Comparison of ENCODE assay signal across 27 cellular contexts in the genomic region with DNA sequence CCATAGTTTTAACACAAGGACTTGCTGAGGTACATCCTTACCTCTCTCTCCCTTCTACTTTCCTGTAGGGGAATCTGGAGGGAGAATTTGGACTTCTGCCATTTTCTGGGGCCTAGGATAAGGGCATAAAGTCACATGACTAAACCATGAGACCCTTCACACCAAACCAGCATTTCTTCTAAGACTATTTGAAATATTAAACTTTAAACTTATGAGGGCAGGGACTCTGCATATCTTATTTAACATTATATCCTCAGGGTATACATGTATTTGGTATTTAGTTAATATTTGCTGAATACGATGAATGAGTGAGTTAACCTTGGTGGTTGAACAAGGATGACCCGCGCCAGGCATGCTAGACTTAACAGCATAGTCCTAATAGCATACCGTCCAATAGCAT.
DNase-seq lines count a peak whose midpoint lies in the region; ATAC-seq, FAIRE-seq and TF ChIP-seq lines count a peak whose summit lies in the region.
"Had no signal": no experiment of that assay in that cellular context is flagged by ENCODE, and none has a peak within 500 bp of the region (broad histone marks: within the 10 kb centered on the region; RNA-seq: fewer than 3 reads in every experiment).

No MANE protein-coding gene starts in this region.

- H3K4me3 ChIP-seq in epithelial cell of proximal tubule (ENCODE audit: low read depth, low read length), result no peak overlapping the region
- no peak overlapping the region for H3K4me3 ChIP-seq in psoas muscle
- H3K4me3 ChIP-seq: vagina had no signal

- peaks cover 0 to 17% of the 10 kb centered on the region in 2 donors for H3K36me3 ChIP-seq in psoas muscle (ENCODE audit: insufficient read depth in 1 of 2, low read depth in 1 of 2)
- H3K36me3 ChIP-seq: vagina had no signal

- 92 to 95% (median 93%) methylated on average over 4 of the region's 4 CpGs for whole genome bisulfite sequencing in psoas muscle, 3 donors

- TF ChIP-seq CTCF in epithelial cell of proximal tubule (conservative IDR thresholded peaks at IDR 0.05; ENCODE audit: low read depth, low read length), result no peak
- TF ChIP-seq CTCF in psoas muscle (IDR thresholded peaks at IDR 0.05), result no peak

- peaks cover 47% of the 10 kb centered on the region for H3K4me1 ChIP-seq in psoas muscle
- H3K4me1 ChIP-seq: vagina had no signal

- TF ChIP-seq POLR2A in GM12892 (IDR thresholded peaks at IDR 0.05; ENCODE audit: low read depth, low read length), result no peak

- no peaks in the 10 kb centered on the region for H3K9me3 Mint-ChIP-seq in immature natural killer cell
- H3K9me3 Mint-ChIP-seq: activated T-helper 1 cell treated with anti-CD3 and anti-CD28 coated beads, Interleukin-12 subunit alpha, Interleukin-12 subunit beta, Interleukin-2, Interleukin-4 antibody, amounts not matched to agents 30 ng/mL and 10 ng/mL and 1 ng/mL, durations not matched to agents 14 hours and 24 hours and 36 hours; CD4-positive, CD25-positive, alpha-beta regulatory T cell; naive thymus-derived CD4-positive, alpha-beta T cell; stimulated activated naive B cell treated with anti-CD40 and anti-IgM and Interleukin-4, amounts not matched to agents 10 μg/mL and 1 μg/mL and 100 μg/mL, for 72 hours; WTC11 had no signal

- H3K36me3 Mint-ChIP-seq in immature natural killer cell, result no peaks in the 10 kb centered on the region

- H3K27me3 Mint-ChIP-seq in immature natural killer cell (ENCODE audit: low read depth in 3 of 3), result peaks cover 0 to 3% (median 3%) of the 10 kb centered on the region in 3 donors
- H3K27me3 Mint-ChIP-seq: CD4-positive, CD25-positive, alpha-beta regulatory T cell; naive thymus-derived CD4-positive, alpha-beta T cell; stimulated activated naive B cell treated with anti-CD40 and anti-IgM and Interleukin-4, amounts not matched to agents 10 μg/mL and 1 μg/mL and 100 μg/mL, for 72 hours had no signal

- no peak for FAIRE-seq in GM12892 (lab: Jason Lieb, UNC)

- peak overlapping the region; percentile 92 for H3K27ac ChIP-seq in psoas muscle
- H3K27ac ChIP-seq: vagina had no signal

- intact Hi-C loops in psoas muscle (cut with DNase I), result no loop called here

- no peaks in the 10 kb centered on the region for H3K27me3 ChIP-seq in psoas muscle (ENCODE audit: insufficient read depth in 3 of 3, low read length in 2 of 3)
- H3K27me3 ChIP-seq: vagina had no signal

- ATAC-seq in psoas muscle, result peak in 1 of 4 donors; percentile 24
- ATAC-seq: naive thymus-derived CD4-positive, alpha-beta T cell; stimulated activated naive B cell treated with anti-CD40 and anti-IgM and Interleukin-4, amounts not matched to agents 10 μg/mL and 1 μg/mL and 100 μg/mL, for 72 hours; WTC11 had no signal

- in situ Hi-C loops in Caki2 (cut with HindIII; ENCODE audit: low pct_unique_long_range_greater_than_20kb, low sequenced_read_pairs), result no loop called here

- DNase-seq in Caki2 (ENCODE audit: low read depth), result peak; percentile 90
- DNase-seq in HK-2 (ENCODE audit: unreplicated experiment), result peak; percentile 41
- peak; percentile 26 for DNase-seq in epithelial cell of proximal tubule (ENCODE audit: low read depth)
- no peak for DNase-seq in psoas muscle
- no peak for DNase-seq in UCSD-AML1 (lab: John Stamatoyannopoulos, UW; ENCODE audit: unreplicated experiment)
- no peak for DNase-seq in GM12892 (ENCODE audit: insufficient read length)
- no peak for DNase-seq in NCI-H2029 treated with DMSO at 0.1 percent for 48 hours (lab: John Stamatoyannopoulos, UW)
- no peak for DNase-seq in immature natural killer cell
- DNase-seq: activated naive CD4-positive, alpha-beta T cell treated with anti-CD3 and anti-CD28 coated beads, Interleukin-2, amount 50 U/mL, for 16 hours; aorta; CD4-positive, CD25-positive, alpha-beta regulatory T cell; central memory CD4-positive, alpha-beta T cell; dermis blood vessel endothelial cell; head of caudate nucleus; naive thymus-derived CD4-positive, alpha-beta T cell; NCI-H187 treated with DMSO at 0.1 percent for 48 hours; NCI-H2227 treated with DMSO at 0.1 percent for 48 hours; NCI-H69; occipital lobe; retina; stimulated activated CD4-positive, alpha-beta T cell treated with anti-CD3 and anti-CD28 coated beads, Interleukin-12 subunit alpha, Interleukin-12 subunit beta, amount 100 ng/mL, for 4 hours; stimulated activated CD4-positive, alpha-beta T cell treated with anti-CD3 and anti-CD28 coated beads, Interleukin-4, amount 100 ng/mL, for 24 hours; stimulated activated naive B cell treated with anti-CD40 and anti-IgM and Interleukin-4, amounts not matched to agents 10 μg/mL and 1 μg/mL and 100 μg/mL, for 72 hours; T1000 had no signal

- no peaks in the 10 kb centered on the region for H3K9me3 ChIP-seq in psoas muscle
- H3K9me3 ChIP-seq: vagina had no signal

- H3K4me3 Mint-ChIP-seq in immature natural killer cell, result no peak overlapping the region
- H3K4me3 Mint-ChIP-seq: activated T-helper 1 cell treated with anti-CD3 and anti-CD28 coated beads, Interleukin-12 subunit alpha, Interleukin-12 subunit beta, Interleukin-2, Interleukin-4 antibody, amounts not matched to agents 30 ng/mL and 10 ng/mL and 1 ng/mL, durations not matched to agents 14 hours and 24 hours and 36 hours; CD4-positive, CD25-positive, alpha-beta regulatory T cell; naive thymus-derived CD4-positive, alpha-beta T cell; stimulated activated naive B cell treated with anti-CD40 and anti-IgM and Interleukin-4, amounts not matched to agents 10 μg/mL and 1 μg/mL and 100 μg/mL, for 72 hours; WTC11 had no signal

- no peaks in the 10 kb centered on the region for H3K4me1 Mint-ChIP-seq in immature natural killer cell
- H3K4me1 Mint-ChIP-seq: naive thymus-derived CD4-positive, alpha-beta T cell had no signal

- H3K27ac Mint-ChIP-seq in immature natural killer cell, result no peak overlapping the region
- H3K27ac Mint-ChIP-seq: activated T-helper 1 cell treated with anti-CD3 and anti-CD28 coated beads, Interleukin-12 subunit alpha, Interleukin-12 subunit beta, Interleukin-2, Interleukin-4 antibody, amounts not matched to agents 30 ng/mL and 10 ng/mL and 1 ng/mL, durations not matched to agents 14 hours and 24 hours and 36 hours; CD4-positive, CD25-positive, alpha-beta regulatory T cell; stimulated activated naive B cell treated with anti-CD40 and anti-IgM and Interleukin-4, amounts not matched to agents 10 μg/mL and 1 μg/mL and 100 μg/mL, for 72 hours had no signal

Comparison
In these comparisons a context has a peak if more than half of its experiments do, and no peak if none do; other contexts are left out.
1. DNase-seq: peak in Caki2 (single experiment), HK-2 (single experiment) and epithelial cell of proximal tubule (single experiment); none in psoas muscle (0 of 2), UCSD-AML1 (single experiment), GM12892 (single experiment), NCI-H2029 treated with DMSO at 0.1 percent for 48 hours (single experiment) and immature natural killer cell (0 of 3).